8 cellular contexts compared by ENCODE assay signal in genomic region chr15:55289573-55290360, GRCh38. TPM values are rescaled to one million over a fixed set of nuclear protein-coding genes. Genes with fewer than 3 reads are reported as not detected.
DNase-seq lines count a peak whose midpoint lies in the region; ATAC-seq, FAIRE-seq and TF ChIP-seq lines count a peak whose summit lies in the region.

RAB27A (minus strand) TSS chr15:55289813; CDS start chr15:55234934, 54,879 bp downstream.

- H3K36me3 ChIP-seq in endocrine pancreas (ENCODE audit: control insufficient read depth, insufficient read depth, low read length) = no peaks in the 10 kb centered on the region

- peak within 1 kb of the TSS; percentile 83 to 88 for H3K27ac ChIP-seq in A549

- peak; percentile 19; the same call in 1 of the 2 replicates for TF ChIP-seq POLR2A in A549 (IDR thresholded peaks at IDR 0.05; ENCODE audit: low read length)

- no peak for TF ChIP-seq RAD21 in A549 (conservative IDR thresholded peaks at IDR 0.05 in 1 of 2, IDR thresholded peaks at IDR 0.05 in 1 of 2)

- no peaks in the 10 kb centered on the region for H3K9me3 ChIP-seq in A549
- no peaks in the 10 kb centered on the region for H3K9me3 ChIP-seq in endocrine pancreas (ENCODE audit: control insufficient read depth, low read length)

- ATAC-seq in A549 (peak; percentile 89 to 93), GM18511 (IDR thresholded peaks at IDR 0.05; ENCODE audit: unreplicated experiment) (peak; percentile 79), HG03025 (IDR thresholded peaks at IDR 0.05; ENCODE audit: low FRiP score, unreplicated experiment) (peak; percentile 63)

- FAIRE-seq in A549 (lab: Jason Lieb, UNC) = no peak

- H3K4me3 ChIP-seq in A549 = peak within 1 kb of the TSS; percentile 83
- H3K4me3 ChIP-seq in endocrine pancreas (ENCODE audit: control insufficient read depth, insufficient read depth, low read length) = peak within 1 kb of the TSS; percentile 69

- H3K9ac ChIP-seq in endocrine pancreas (ENCODE audit: control insufficient read depth, insufficient read depth, low read length) = peak within 1 kb of the TSS; percentile 96

- DNase-seq in A549 (ENCODE audit: low read depth in 1 of 2, low spot score in 1 of 2) (peak; percentile 77), NOMO-1 (lab: John Stamatoyannopoulos, UW; ENCODE audit: unreplicated experiment in 2 of 2) (peak; percentile 71 to 77), mucosa of gallbladder (ENCODE audit: low spot score) (peak; percentile 60)
- peak; percentile 66 to 69 (median 68) for DNase-seq in activated CD8-positive, alpha-beta memory T cell treated with anti-CD3 and anti-CD28 coated beads for 48 hours (ENCODE audit: low read depth in 2 of 3, low spot score in 2 of 3)
- peak; percentile 90 for DNase-seq in stimulated activated CD8-positive, alpha-beta memory T cell treated with anti-CD3 and anti-CD28 coated beads, Interleukin-4, amount 100 ng/mL, for 48 hours

- WGBS in A549 (ENCODE audit: missing lambda C conversion rate) = 1% methylated on average over 59 of the region's 85 CpGs

- no peak for TF ChIP-seq EP300 in A549 (IDR thresholded peaks at IDR 0.05)

- H3K4me1 ChIP-seq in A549 (peaks cover 4% of the 10 kb centered on the region; the same call in 1 of the 3 replicates), endocrine pancreas (ENCODE audit: control insufficient read depth, insufficient read depth, low read length) (no peaks in the 10 kb centered on the region)

- no peaks in the 10 kb centered on the region for H3K27me3 ChIP-seq in endocrine pancreas (ENCODE audit: control insufficient read depth, insufficient read depth, low read length)

- POLR2A ChIA-PET in A549 (lab: Yijun Ruan, JAX) = no interaction called here

- CTCF ChIA-PET in A549 (lab: Yijun Ruan, JAX) = interaction anchor here (2.0 to 5.4 kb wide), 2 partner anchors 71 to 73 kb away, joined by 11 to 135 read pairs; no protein-coding TSS in a partner anchor

- no peak for TF ChIP-seq CTCF in A549 (IDR thresholded peaks at IDR 0.05)

- H3K4me2 ChIP-seq in A549 = peak within 1 kb of the TSS; percentile 78

TF ChIP-seq in A549, 52 proteins besides CTCF, POLR2A, EP300 and RAD21:
- TF ChIP-seq, protein P1, sequence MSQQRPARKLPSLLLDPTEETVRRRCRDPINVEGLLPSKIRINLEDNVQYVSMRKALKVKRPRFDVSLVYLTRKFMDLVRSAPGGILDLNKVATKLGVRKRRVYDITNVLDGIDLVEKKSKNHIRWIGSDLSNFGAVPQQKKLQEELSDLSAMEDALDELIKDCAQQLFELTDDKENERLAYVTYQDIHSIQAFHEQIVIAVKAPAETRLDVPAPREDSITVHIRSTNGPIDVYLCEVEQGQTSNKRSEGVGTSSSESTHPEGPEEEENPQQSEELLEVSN (IDR thresholded peaks at IDR 0.05; ENCODE audit: borderline replicate concordance, low read depth) = peak; percentile 35
- no peak for TF ChIP-seq RCOR1 (IDR thresholded peaks at IDR 0.05; ENCODE audit: low read depth, low read length)
- peak; percentile 67 for TF ChIP-seq PHF8 (IDR thresholded peaks at IDR 0.05; ENCODE audit: borderline replicate concordance, low read depth)
- TF ChIP-seq, protein P2, sequence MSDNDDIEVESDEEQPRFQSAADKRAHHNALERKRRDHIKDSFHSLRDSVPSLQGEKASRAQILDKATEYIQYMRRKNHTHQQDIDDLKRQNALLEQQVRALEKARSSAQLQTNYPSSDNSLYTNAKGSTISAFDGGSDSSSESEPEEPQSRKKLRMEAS (IDR thresholded peaks at IDR 0.05) = peak; percentile 70
- TF ChIP-seq, protein P3, sequence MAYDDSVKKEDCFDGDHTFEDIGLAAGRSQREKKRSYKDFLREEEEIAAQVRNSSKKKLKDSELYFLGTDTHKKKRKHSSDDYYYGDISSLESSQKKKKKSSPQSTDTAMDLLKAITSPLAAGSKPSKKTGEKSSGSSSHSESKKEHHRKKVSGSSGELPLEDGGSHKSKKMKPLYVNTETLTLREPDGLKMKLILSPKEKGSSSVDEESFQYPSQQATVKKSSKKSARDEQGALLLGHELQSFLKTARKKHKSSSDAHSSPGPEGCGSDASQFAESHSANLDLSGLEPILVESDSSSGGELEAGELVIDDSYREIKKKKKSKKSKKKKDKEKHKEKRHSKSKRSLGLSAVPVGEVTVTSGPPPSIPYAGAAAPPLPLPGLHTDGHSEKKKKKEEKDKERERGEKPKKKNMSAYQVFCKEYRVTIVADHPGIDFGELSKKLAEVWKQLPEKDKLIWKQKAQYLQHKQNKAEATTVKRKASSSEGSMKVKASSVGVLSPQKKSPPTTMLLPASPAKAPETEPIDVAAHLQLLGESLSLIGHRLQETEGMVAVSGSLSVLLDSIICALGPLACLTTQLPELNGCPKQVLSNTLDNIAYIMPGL (CRISPR knock-in tag; IDR thresholded peaks at IDR 0.05; ENCODE audit: borderline replicate concordance) = peak; percentile 61; the same call in 1 of the 2 replicates
- TF ChIP-seq RNF2 (IDR thresholded peaks at IDR 0.05; ENCODE audit: borderline replicate concordance, low read depth) = peak; percentile 73; the same call in 1 of the 2 replicates
- TF ChIP-seq MAZ (IDR thresholded peaks at IDR 0.05; ENCODE audit: borderline replicate concordance, low read depth, low read length) = no peak

RNA-seq across cellular contexts. Expression of gene RAB27A, which starts in this region (rescaled TPM):
- polyA plus RNA-seq in A549 (2011; rRNA removed) (13.8 and 17.0 TPM in 2 replicates), A549 (2017; fragmentation: RNase III; extraction: RNeasy Plus Mini Kit Qiagen cat#74134 plus additional on column Dnase treatment) (7.8 to 10.0 TPM (median 8.1 TPM) in 3 replicates)
- polyA plus RNA-seq in A549 (2012; cell fraction: cytosol; rRNA removed) = 4.6 and 4.8 TPM in 2 replicates
- 1.5 and 2.5 TPM in 2 replicates for polyA plus RNA-seq in A549 (2012; cell fraction: nucleus; rRNA removed)
- polyA minus RNA-seq in A549 (2011; rRNA and poly(A)+ RNA removed) = 4.4 and 4.8 TPM in 2 replicates
- total RNA-seq in mucosa of gallbladder = 12.8 TPM

Comparison
In these comparisons a context has a peak if more than half of its experiments do, and no peak if none do; other contexts are left out.
1. Peak in every context shown above with its lines: DNase-seq, ATAC-seq, H3K4me3 ChIP-seq and H3K27ac ChIP-seq.